ENCODE assay signal across 1 cellular context in the genomic region with DNA sequence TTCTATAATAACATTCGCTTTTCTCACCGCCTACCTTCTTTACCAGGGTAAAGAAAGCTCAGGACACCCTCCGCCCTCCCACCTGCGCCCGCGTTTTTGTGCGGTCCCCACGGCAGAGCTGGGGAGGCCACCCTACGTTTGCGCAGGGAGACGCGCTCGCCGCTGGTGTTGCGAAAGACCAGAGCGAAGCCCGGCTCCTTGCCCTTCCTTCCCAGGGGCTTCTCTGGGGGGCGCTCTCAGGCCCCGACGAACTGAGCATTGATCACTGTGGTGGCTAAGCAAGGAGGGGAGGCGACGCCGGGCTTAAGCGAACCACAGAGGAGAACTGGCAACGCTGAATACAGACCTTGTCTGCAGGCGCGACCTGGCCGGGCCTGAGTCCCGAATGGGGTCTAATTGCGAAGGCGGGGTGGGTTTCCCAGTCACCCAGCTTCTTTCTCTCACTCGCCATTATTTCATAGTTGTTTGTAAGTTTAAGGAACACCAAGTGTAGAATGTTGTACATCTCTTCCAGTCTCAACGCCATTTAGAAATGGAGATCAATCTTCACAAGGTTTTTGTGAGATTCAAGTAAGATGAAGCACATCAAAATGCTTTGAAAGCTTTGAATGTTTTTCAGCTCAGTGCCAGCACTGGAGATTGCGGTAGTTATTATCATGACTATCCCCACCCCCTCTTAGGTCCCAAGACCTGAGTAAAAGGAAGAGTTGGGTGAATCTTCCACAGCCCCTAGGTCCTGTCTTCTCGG.
TF ChIP-seq lines count a peak whose summit lies in the region.

No MANE protein-coding gene starts in this region.

TF ChIP-seq in endothelial cell of umbilical vein, 7 proteins besides CTCF, POLR2A, EP300 and RAD21:
- TF ChIP-seq, protein P1, sequence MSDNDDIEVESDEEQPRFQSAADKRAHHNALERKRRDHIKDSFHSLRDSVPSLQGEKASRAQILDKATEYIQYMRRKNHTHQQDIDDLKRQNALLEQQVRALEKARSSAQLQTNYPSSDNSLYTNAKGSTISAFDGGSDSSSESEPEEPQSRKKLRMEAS (IDR thresholded peaks at IDR 0.05; ENCODE audit: insufficient read depth, insufficient read length): no peak
- TF ChIP-seq FOS (IDR thresholded peaks at IDR 0.05; ENCODE audit: borderline replicate concordance, insufficient read depth, low read length): no peak
- TF ChIP-seq POLR2AphosphoS5 (IDR thresholded peaks at IDR 0.05; ENCODE audit: insufficient read depth, low read depth, low read length): no peak
- TF ChIP-seq MYC (IDR thresholded peaks at IDR 0.05; ENCODE audit: low read depth, low read length): no peak
- peak; percentile 68 for TF ChIP-seq EZH2 (IDR thresholded peaks at IDR 0.05; ENCODE audit: borderline replicate concordance, low read depth, low read length, severe bottlenecking)
